Comparison of ENCODE assay signal across 8 cellular contexts in the genomic region with DNA sequence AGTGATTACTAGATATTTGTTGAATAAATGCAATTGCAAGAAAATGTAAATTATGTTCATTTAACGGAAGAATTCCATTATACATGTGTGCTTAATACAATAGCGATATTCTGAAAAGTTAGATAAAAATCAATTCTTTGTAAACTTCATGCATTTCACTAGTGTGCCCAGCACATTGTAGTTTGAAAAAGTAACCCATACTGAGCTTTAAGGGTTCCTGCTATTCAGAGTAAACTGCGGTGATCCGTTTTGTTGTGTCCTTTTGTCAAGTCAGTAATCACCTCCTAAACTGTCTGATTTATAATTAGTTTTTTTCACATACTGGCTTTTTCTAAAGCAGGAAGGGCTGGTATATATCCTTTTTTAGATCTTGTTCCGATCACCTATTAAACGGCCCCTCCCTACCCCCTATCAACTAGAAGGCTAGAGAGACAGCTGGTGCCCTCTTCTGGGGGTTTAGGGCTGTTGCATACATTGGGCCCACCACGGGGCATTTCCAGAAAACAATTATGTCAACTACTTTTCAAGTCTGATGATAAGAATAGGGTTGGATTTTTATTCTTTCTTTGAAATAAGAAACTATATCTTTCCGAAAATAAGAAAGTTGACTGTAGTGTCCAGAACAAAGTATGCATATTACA. TPM values are rescaled to one million over a fixed set of nuclear protein-coding genes. Genes with fewer than 3 reads are reported as not detected.
A peak's percentile ranks its signal among the peaks of the same experiment; 100 is the strongest.
DNase-seq lines count a peak whose midpoint lies in the region; ATAC-seq lines count a peak whose summit lies in the region.

No MANE protein-coding gene starts in this region.

- H3K27me3 ChIP-seq in Karpas-422 (ENCODE audit: low read length) = no peaks in the 10 kb centered on the region

- H3K9me3 ChIP-seq in Karpas-422 (ENCODE audit: low read length) = no peaks in the 10 kb centered on the region

- peak; percentile 16 for DNase-seq in activated naive CD8-positive, alpha-beta T cell treated with anti-CD3 and anti-CD28 coated beads, Interleukin-2, amount 50 U/mL, for 24 hours
- DNase-seq in activated naive CD8-positive, alpha-beta T cell treated with anti-CD3 and anti-CD28 coated beads for 36 hours = no peak
- DNase-seq in Karpas-422 (peak; percentile 79), astrocyte of the hippocampus (ENCODE audit: low read depth, low spot score) (peak; percentile 65), kidney glomerular epithelial cell (lab: John Stamatoyannopoulos, UW) (peak; percentile 11), NCI-H1417 treated with DMSO at 0.1 percent for 48 hours (lab: John Stamatoyannopoulos, UW) (no peak), NCI-H2196 (lab: John Stamatoyannopoulos, UW; ENCODE audit: unreplicated experiment) (no peak)

- H3K9me3 Mint-ChIP-seq in activated naive CD8-positive, alpha-beta T cell treated with anti-CD3 and anti-CD28 coated beads, Interleukin-2, amount 50 U/mL, for 24 hours = no peaks in the 10 kb centered on the region
- H3K9me3 Mint-ChIP-seq in activated naive CD8-positive, alpha-beta T cell treated with anti-CD3 and anti-CD28 coated beads for 36 hours = no peaks in the 10 kb centered on the region

- no peaks in the 10 kb centered on the region for H3K9me2 ChIP-seq in Karpas-422 (replicated peaks; ENCODE audit: insufficient read depth, low read length)

- ATAC-seq in activated naive CD8-positive, alpha-beta T cell treated with anti-CD3 and anti-CD28 coated beads, Interleukin-2, amount 50 U/mL, for 24 hours = no peak
- ATAC-seq in HG03045 (IDR thresholded peaks at IDR 0.05; ENCODE audit: unreplicated experiment) = no peak

- no peaks in the 10 kb centered on the region for H3K4me1 Mint-ChIP-seq in activated naive CD8-positive, alpha-beta T cell treated with anti-CD3 and anti-CD28 coated beads, Interleukin-2, amount 50 U/mL, for 24 hours
- no peaks in the 10 kb centered on the region for H3K4me1 Mint-ChIP-seq in activated naive CD8-positive, alpha-beta T cell treated with anti-CD3 and anti-CD28 coated beads for 36 hours

- H3K36me3 ChIP-seq in Karpas-422 (ENCODE audit: insufficient read depth, low read length) = no peaks in the 10 kb centered on the region

- H3K27ac ChIP-seq in Karpas-422 (ENCODE audit: low read length) = no peak overlapping the region

- no peak overlapping the region for H3K9ac ChIP-seq in Karpas-422 (ENCODE audit: low read length)

- H3K27me3 Mint-ChIP-seq in activated naive CD8-positive, alpha-beta T cell treated with anti-CD3 and anti-CD28 coated beads, Interleukin-2, amount 50 U/mL, for 24 hours = no peaks in the 10 kb centered on the region
- no peaks in the 10 kb centered on the region for H3K27me3 Mint-ChIP-seq in activated naive CD8-positive, alpha-beta T cell treated with anti-CD3 and anti-CD28 coated beads for 36 hours

- H3K4me3 ChIP-seq in Karpas-422 (ENCODE audit: low read length) = no peak overlapping the region

- H3K4me3 Mint-ChIP-seq in activated naive CD8-positive, alpha-beta T cell treated with anti-CD3 and anti-CD28 coated beads, Interleukin-2, amount 50 U/mL, for 24 hours = no peak overlapping the region
- H3K4me3 Mint-ChIP-seq in activated naive CD8-positive, alpha-beta T cell treated with anti-CD3 and anti-CD28 coated beads for 36 hours = no peak overlapping the region

- no peaks in the 10 kb centered on the region for H3K36me3 Mint-ChIP-seq in activated naive CD8-positive, alpha-beta T cell treated with anti-CD3 and anti-CD28 coated beads, Interleukin-2, amount 50 U/mL, for 24 hours (ENCODE audit: low read depth)
- H3K36me3 Mint-ChIP-seq in activated naive CD8-positive, alpha-beta T cell treated with anti-CD3 and anti-CD28 coated beads for 36 hours = no peaks in the 10 kb centered on the region

- no peaks in the 10 kb centered on the region for H4K20me1 ChIP-seq in Karpas-422 (ENCODE audit: insufficient read depth, low read depth, low read length)

- H3K79me2 ChIP-seq in Karpas-422 (ENCODE audit: low read length) = no peaks in the 10 kb centered on the region

- no peak overlapping the region for H2AFZ ChIP-seq in Karpas-422 (ENCODE audit: low read length)

- no peak overlapping the region for H3K27ac Mint-ChIP-seq in activated naive CD8-positive, alpha-beta T cell treated with anti-CD3 and anti-CD28 coated beads, Interleukin-2, amount 50 U/mL, for 24 hours
- no peak overlapping the region for H3K27ac Mint-ChIP-seq in activated naive CD8-positive, alpha-beta T cell treated with anti-CD3 and anti-CD28 coated beads for 36 hours

- H3K4me1 ChIP-seq in Karpas-422 (ENCODE audit: low read length) = no peaks in the 10 kb centered on the region

- H3K4me2 ChIP-seq in Karpas-422 (ENCODE audit: low read depth, low read length, poor library complexity, severe bottlenecking) = no peak overlapping the region

RNA-seq across cellular contexts. Expression of gene BMP15, which starts 7.0 kb away (rescaled TPM):
- total RNA-seq in activated naive CD8-positive, alpha-beta T cell treated with anti-CD3 and anti-CD28 coated beads for 36 hours = not detected
- not detected in 2 replicates for total RNA-seq in Karpas-422 (2014; rRNA removed; shearing (Covaris generic); ENCODE audit: low replicate concordance)

Comparison
In these comparisons a context has a peak if more than half of its experiments do, and no peak if none do; other contexts are left out.
1. DNase-seq: peak in activated naive CD8-positive, alpha-beta T cell treated with anti-CD3 and anti-CD28 coated beads, Interleukin-2, amount 50 U/mL, for 24 hours (single experiment), Karpas-422 (single experiment), astrocyte of the hippocampus (single experiment) and kidney glomerular epithelial cell (single experiment); none in activated naive CD8-positive, alpha-beta T cell treated with anti-CD3 and anti-CD28 coated beads for 36 hours (single experiment), NCI-H1417 treated with DMSO at 0.1 percent for 48 hours (single experiment) and NCI-H2196 (single experiment).